ENCODE assay signal across 1 cellular context in the genomic region with DNA sequence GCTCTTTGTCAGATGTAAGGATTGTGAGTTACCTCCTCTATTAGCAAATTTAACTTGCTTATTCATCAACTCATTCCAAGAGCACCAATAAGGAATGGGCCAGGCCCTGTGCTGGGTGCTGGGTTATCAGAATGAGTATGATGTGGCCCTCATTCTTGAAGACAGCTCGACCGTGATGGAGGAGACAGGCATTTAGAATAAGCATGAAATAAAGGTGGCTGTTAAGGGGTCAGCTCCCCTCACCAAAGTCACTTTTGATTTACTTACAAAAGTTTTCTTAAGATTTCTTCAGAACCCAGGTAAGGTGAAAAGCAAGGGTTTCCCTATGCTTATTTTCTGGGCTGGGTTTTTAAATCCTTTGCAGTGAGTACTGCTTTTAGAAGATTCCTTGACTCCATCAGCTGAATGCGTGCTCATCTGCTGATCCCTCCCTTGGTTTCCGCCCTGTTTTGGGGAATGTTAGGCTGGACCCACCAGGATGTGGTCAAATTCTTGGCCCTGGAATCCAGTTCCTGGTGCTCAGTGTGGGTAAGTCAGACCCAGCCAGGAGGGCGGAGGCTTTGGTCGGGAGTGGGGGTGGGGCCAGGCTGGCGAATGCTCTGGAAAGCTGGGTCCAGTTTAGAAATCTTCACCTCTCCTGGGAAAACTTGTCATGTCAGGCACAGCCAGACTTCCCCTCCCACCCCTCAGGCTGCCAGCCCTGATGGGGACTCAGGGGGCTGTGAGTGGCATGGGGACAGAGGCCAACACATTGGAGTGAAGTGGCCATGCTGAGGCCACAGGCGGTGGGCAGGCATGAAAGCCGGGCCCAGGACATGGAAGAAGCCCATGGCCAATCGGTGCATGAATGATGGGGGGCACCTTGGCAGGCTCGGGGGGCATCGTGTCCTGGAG.
A peak's percentile ranks its signal among the peaks of the same experiment; 100 is the strongest.
TF ChIP-seq lines count a peak whose summit lies in the region.

No MANE protein-coding gene starts in this region.

TF ChIP-seq in K562, 482 proteins besides CTCF, POLR2A, EP300 and RAD21:
- TF ChIP-seq KAT2B (IDR thresholded peaks at IDR 0.05; ENCODE audit: low read depth, low read length) (no peak), GABPA (tag; conservative IDR thresholded peaks at IDR 0.05; ENCODE audit: low read depth) (peak; percentile 47)
- TF ChIP-seq, protein P1, sequence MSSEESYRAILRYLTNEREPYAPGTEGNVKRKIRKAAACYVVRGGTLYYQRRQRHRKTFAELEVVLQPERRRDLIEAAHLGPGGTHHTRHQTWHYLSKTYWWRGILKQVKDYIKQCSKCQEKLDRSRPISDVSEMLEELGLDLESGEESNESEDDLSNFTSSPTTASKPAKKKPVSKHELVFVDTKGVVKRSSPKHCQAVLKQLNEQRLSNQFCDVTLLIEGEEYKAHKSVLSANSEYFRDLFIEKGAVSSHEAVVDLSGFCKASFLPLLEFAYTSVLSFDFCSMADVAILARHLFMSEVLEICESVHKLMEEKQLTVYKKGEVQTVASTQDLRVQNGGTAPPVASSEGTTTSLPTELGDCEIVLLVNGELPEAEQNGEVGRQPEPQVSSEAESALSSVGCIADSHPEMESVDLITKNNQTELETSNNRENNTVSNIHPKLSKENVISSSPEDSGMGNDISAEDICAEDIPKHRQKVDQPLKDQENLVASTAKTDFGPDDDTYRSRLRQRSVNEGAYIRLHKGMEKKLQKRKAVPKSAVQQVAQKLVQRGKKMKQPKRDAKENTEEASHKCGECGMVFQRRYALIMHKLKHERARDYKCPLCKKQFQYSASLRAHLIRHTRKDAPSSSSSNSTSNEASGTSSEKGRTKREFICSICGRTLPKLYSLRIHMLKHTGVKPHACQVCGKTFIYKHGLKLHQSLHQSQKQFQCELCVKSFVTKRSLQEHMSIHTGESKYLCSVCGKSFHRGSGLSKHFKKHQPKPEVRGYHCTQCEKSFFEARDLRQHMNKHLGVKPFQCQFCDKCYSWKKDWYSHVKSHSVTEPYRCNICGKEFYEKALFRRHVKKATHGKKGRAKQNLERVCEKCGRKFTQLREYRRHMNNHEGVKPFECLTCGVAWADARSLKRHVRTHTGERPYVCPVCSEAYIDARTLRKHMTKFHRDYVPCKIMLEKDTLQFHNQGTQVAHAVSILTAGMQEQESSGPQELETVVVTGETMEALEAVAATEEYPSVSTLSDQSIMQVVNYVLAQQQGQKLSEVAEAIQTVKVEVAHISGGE (CRISPR knock-in tag; IDR thresholded peaks at IDR 0.05): 0 out of 6 replicates have a peak, but pooled peaks of 1 of the 3 experiments have one; percentile 30
